ENCODE assay signal across 26 cellular contexts in the genomic region with DNA sequence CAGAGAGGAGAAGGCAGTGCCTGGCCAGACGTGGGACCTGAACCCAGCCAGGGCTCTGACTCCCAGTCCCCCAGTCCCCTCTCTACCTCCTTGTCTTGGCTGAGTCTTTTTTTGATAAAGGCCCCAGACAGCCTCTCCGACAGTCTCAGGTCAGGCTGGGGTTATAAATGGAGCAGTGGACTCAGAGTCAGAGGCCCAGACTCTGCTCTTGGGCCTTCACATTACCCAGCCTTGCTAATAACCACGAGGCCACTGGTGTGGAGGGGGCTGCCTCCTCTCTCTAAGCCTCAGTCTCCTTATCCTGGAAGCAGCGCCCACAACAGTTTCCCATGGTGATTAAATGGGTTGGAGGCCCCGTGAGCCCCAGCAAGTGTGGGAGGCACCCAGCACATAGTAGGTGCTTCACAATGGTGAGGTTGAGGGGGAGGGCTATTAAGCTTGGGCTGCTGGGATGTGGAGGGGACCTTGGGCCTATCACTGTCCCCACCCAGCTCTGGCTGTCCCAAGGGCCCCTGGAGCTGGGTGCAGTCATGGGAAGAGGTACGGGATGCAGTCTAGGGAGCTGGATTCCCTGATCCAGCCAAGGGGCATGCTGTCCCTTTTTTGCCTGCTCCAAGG. TPM values are rescaled to one million over a fixed set of nuclear protein-coding genes. Genes with fewer than 3 reads are reported as not detected.
DNase-seq lines count a peak whose midpoint lies in the region; ATAC-seq, FAIRE-seq and TF ChIP-seq lines count a peak whose summit lies in the region.
"Had no signal": no experiment of that assay in that cellular context is flagged by ENCODE, and none has a peak within 500 bp of the region (broad histone marks: within the 10 kb centered on the region; RNA-seq: fewer than 3 reads in every experiment).

No MANE protein-coding gene starts in this region.

- H3K36me3 ChIP-seq in ascending aorta (peaks cover 37 to 48% of the 10 kb centered on the region in 2 donors), kidney (ENCODE audit: control insufficient read depth in 1 of 2, insufficient read depth in 2 of 2, low read length in 2 of 2) (no peaks in the 10 kb centered on the region), SJCRH30 (no peaks in the 10 kb centered on the region)
- H3K36me3 ChIP-seq: neutrophil had no signal

- intact Hi-C loops in ascending aorta (cut with DNase I) = no loop called here
- intact Hi-C loops in kidney (cut with DNase I) = no loop called here
- intact Hi-C loops in sciatic nerve (cut with DNase I) = no loop called here

- ATAC-seq in sciatic nerve = no peak
- ATAC-seq: activated T-helper 17 cell treated with anti-CD3 and anti-CD28 coated beads, Interleukin-2, amount 50 U/mL, for 72 hours; foreskin keratinocyte had no signal

- H3K4me3 ChIP-seq in ascending aorta (no peak overlapping the region), kidney (ENCODE audit: low read length in 2 of 2) (no peak overlapping the region), SJCRH30 (no peak overlapping the region)
- H3K4me3 ChIP-seq: SK-N-MC had no signal

- TF ChIP-seq CTCF in ascending aorta (IDR thresholded peaks at IDR 0.05) (no peak), kidney (IDR thresholded peaks at IDR 0.05; ENCODE audit: borderline replicate concordance, extremely low read depth, insufficient read depth) (no peak)

- H3K4me1 ChIP-seq in ascending aorta (peaks cover 18 to 30% of the 10 kb centered on the region in 2 donors), kidney (ENCODE audit: control insufficient read depth in 1 of 2, insufficient read depth in 1 of 2, low read depth in 1 of 2, low read length in 2 of 2) (peaks cover 14 to 17% of the 10 kb centered on the region in 2 donors), SJCRH30 (peaks cover 40% of the 10 kb centered on the region)

- no peak overlapping the region for H3K9ac ChIP-seq in kidney (ENCODE audit: low read length in 2 of 2)

- H3K27ac ChIP-seq in ascending aorta = peak overlapping the region; percentile 85 to 87
- H3K27ac ChIP-seq in kidney (ENCODE audit: low read depth in 2 of 2, low read length in 2 of 2) = no peak overlapping the region
- H3K27ac ChIP-seq in SJCRH30 = no peak overlapping the region
- H3K27ac ChIP-seq: C4-2B, foreskin keratinocyte, neutrophil, SK-N-MC had no signal

- FAIRE-seq in HTR-8/SVneo (lab: Jason Lieb, UNC) = peak; percentile 4
- FAIRE-seq in kidney (lab: Jason Lieb, UNC) = no peak
- FAIRE-seq: GM12892, H54, RCC 7860, small intestine had no signal

- H3K27me3 ChIP-seq in ascending aorta (no peaks in the 10 kb centered on the region), SJCRH30 (no peaks in the 10 kb centered on the region)
- H3K27me3 ChIP-seq: foreskin keratinocyte, neutrophil had no signal

- no peak for DNase-seq in HTR-8/SVneo (ENCODE audit: insufficient read length, low spot score)
- peak in 1 of 2 donors; percentile 28 for DNase-seq in ascending aorta (ENCODE audit: low spot score in 2 of 2)
- DNase-seq in kidney = peak; percentile 46
- peak; percentile 32 for DNase-seq in sciatic nerve (ENCODE audit: low spot score)
- DNase-seq in NCI-H526 treated with DMSO at 0.1 percent for 48 hours (lab: John Stamatoyannopoulos, UW) = no peak
- no peak for DNase-seq in foreskin melanocyte
- no peak for DNase-seq in NCI-H2227 (lab: John Stamatoyannopoulos, UW; ENCODE audit: unreplicated experiment)
- DNase-seq in SJCRH30 = no peak
- DNase-seq: Calu3; effector CD8-positive, alpha-beta T cell; erythroblast; foreskin keratinocyte; hypothalamus; NCI-H1048; NCI-H1694 treated with DMSO at 0.1 percent for 48 hours; NCI-H2171; NCI-H524 treated with DMSO at 0.1 percent for 48 hours; small intestine; stimulated activated CD4-positive, alpha-beta T cell treated with anti-CD3 and anti-CD28 coated beads, Interleukin-2, amount 100 ng/mL, for 24 hours had no signal

- H3K9me3 ChIP-seq in ascending aorta (no peaks in the 10 kb centered on the region), kidney (ENCODE audit: control insufficient read depth in 1 of 2, low read length in 2 of 2) (no peaks in the 10 kb centered on the region), SJCRH30 (replicated peaks) (no peaks in the 10 kb centered on the region)
- H3K9me3 ChIP-seq: neutrophil had no signal

RNA-seq across cellular contexts. Expression of a gene that starts 35.7 kb away (rescaled TPM):
- total RNA-seq in ascending aorta = 529 TPM
- 611 TPM for total RNA-seq in kidney
- polyA plus RNA-seq in kidney (ENCODE audit: insufficient read depth, low read depth, low replicate concordance) = 44.6 TPM
- 70.3 TPM for total RNA-seq in sciatic nerve
- 0.10 and 0.13 TPM in 2 replicates for total RNA-seq in SJCRH30 (2014; rRNA removed; shearing (Covaris generic))

Comparison
In these comparisons a context has a peak if more than half of its experiments do, and no peak if none do; other contexts are left out.
1. DNase-seq: peak in kidney (single experiment) and sciatic nerve (single experiment); none in HTR-8/SVneo (single experiment), NCI-H526 treated with DMSO at 0.1 percent for 48 hours (single experiment), foreskin melanocyte (single experiment), NCI-H2227 (single experiment) and SJCRH30 (0 of 2).
2. H3K27ac ChIP-seq: peak in ascending aorta (2 of 2); none in kidney (0 of 2) and SJCRH30 (single experiment).
3. RNA of a gene that starts 35.7 kb away (total RNA-seq): 611 TPM in kidney (single experiment), 529 TPM in ascending aorta (single experiment) and 70.3 TPM in sciatic nerve (single experiment); 0.10 to 0.13 TPM in SJCRH30; every median in the first group is over 10 times any median in the second.